In the genomic region with DNA sequence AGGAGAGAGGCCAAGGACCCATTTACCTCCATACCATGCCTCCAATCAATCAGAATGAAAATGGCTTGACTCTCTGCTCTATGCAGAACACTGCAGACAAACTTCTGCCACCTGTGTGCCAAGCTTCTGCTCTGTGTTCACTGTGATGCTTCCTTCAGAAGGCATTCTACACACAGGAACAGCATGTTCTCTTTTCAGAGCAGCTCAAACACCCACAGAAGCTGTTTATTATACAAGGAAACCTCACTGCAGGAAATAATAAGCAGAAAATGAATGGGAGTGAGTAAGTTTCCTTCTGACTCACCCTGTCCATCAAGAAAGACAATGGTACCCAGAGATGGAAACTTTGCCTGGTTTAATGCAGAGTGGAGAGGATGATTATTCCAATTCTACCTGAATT, we compare ENCODE assay signal across 13 cellular contexts. TPM values are rescaled to one million over a fixed set of nuclear protein-coding genes. Genes with fewer than 3 reads are reported as not detected.
A peak's percentile ranks its signal among the peaks of the same experiment; 100 is the strongest.
DNase-seq lines count a peak whose midpoint lies in the region; TF ChIP-seq lines count a peak whose summit lies in the region.
"Had no signal": no experiment of that assay in that cellular context is flagged by ENCODE, and none has a peak within 500 bp of the region (broad histone marks: within the 10 kb centered on the region; RNA-seq: fewer than 3 reads in every experiment).

No MANE protein-coding gene starts in this region.

- peaks cover 0 to 35% of the 10 kb centered on the region in 2 donors for H3K27me3 ChIP-seq in tibial artery

- in situ Hi-C loops in astrocyte of the spinal cord (cut with HindIII; ENCODE audit: low sequenced_read_pairs): no loop called here

- POLR2A ChIA-PET in OCI-LY7 (lab: Charles Lee): interaction anchor here (0.6 kb wide), 1 partner anchor 9 kb away, joined by 3 read pairs; no protein-coding TSS in a partner anchor

- no peaks in the 10 kb centered on the region for H4K20me1 ChIP-seq in OCI-LY7 (ENCODE audit: insufficient read depth, low read length)
- H4K20me1 ChIP-seq: BLaER1 had no signal

- H3K4me1 ChIP-seq in tibial artery: peaks cover 0 to 15% (median 14%) of the 10 kb centered on the region in 4 donors
- peaks cover 28% of the 10 kb centered on the region for H3K4me1 ChIP-seq in OCI-LY7 (ENCODE audit: insufficient read depth, low read length, poor library complexity, severe bottlenecking)

- H3K9me2 ChIP-seq in OCI-LY7 (ENCODE audit: insufficient read depth, low read length): no peaks in the 10 kb centered on the region

- no TSS peak for BruUV-seq in OCI-LY7 (replicated peaks; lab: Mats Ljungman, UMichigan)

- no peak overlapping the region for H2AFZ ChIP-seq in OCI-LY7 (ENCODE audit: low read length)
- H2AFZ ChIP-seq: parathyroid adenoma had no signal

- H3K9me3 ChIP-seq in tibial artery (no peaks in the 10 kb centered on the region), OCI-LY7 (ENCODE audit: low read length) (no peaks in the 10 kb centered on the region)
- H3K9me3 ChIP-seq: BLaER1 had no signal

- intact Hi-C loops in tibial artery (cut with DNase I; ENCODE audit: low total_unique reads) (loop anchor here (10.0 kb wide), 1 partner anchor 502 kb away; no protein-coding TSS in a partner anchor), OCI-LY7 (cut with micrococcal nuclease; ENCODE audit: unreplicated experiment) (no loop called here)

- no peak overlapping the region for H3K4me3 ChIP-seq in astrocyte of the spinal cord (ENCODE audit: low read depth, low read length)
- no peak overlapping the region for H3K4me3 ChIP-seq in tibial artery
- no peak overlapping the region for H3K4me3 ChIP-seq in OCI-LY7 (ENCODE audit: low read depth, low read length, poor library complexity, severe bottlenecking)
- H3K4me3 ChIP-seq: BLaER1 had no signal

- no peak overlapping the region for H3K27ac ChIP-seq in tibial artery
- H3K27ac ChIP-seq in OCI-LY7 (ENCODE audit: low read depth, low read length, poor library complexity, severe bottlenecking): no peak overlapping the region
- H3K27ac ChIP-seq: BLaER1, parathyroid adenoma had no signal

- no peak overlapping the region for H3K4me2 ChIP-seq in OCI-LY7 (ENCODE audit: low read length)
- H3K4me2 ChIP-seq: BLaER1 had no signal

- H3K36me3 ChIP-seq in tibial artery: no peaks in the 10 kb centered on the region
- H3K36me3 ChIP-seq in OCI-LY7 (ENCODE audit: insufficient read depth, low read length): no peaks in the 10 kb centered on the region
- H3K36me3 ChIP-seq: BLaER1 had no signal

- CTCF ChIA-PET in OCI-LY7 (lab: Charles Lee; ENCODE audit: unreplicated experiment): no interaction called here

- peak; percentile 4 for DNase-seq in A172 (ENCODE audit: low spot score)
- DNase-seq in HCEC 1CT: peak; percentile 47
- DNase-seq in astrocyte of the spinal cord (ENCODE audit: low read depth, low spot score): peak; percentile 38
- DNase-seq in inferior parietal cortex (ENCODE audit: extremely low spot score): peak; percentile 39
- no peak for DNase-seq in NCI-H526 (lab: John Stamatoyannopoulos, UW)
- no peak for DNase-seq in tibial artery
- no peak for DNase-seq in OCI-LY7 (ENCODE audit: low spot score)
- no peak for DNase-seq in SHP77 treated with DMSO at 0.1 percent for 48 hours (lab: John Stamatoyannopoulos, UW)
- DNase-seq: GDM1; NCI-H1436 treated with DMSO at 0.1 percent for 48 hours; stimulated activated CD4-positive, alpha-beta T cell treated with anti-CD3 and anti-CD28 coated beads, Interleukin-1b, Interleukin-23, amount 100 ng/mL, for 48 hours had no signal

- TF ChIP-seq CTCF in astrocyte of the spinal cord (IDR thresholded peaks at IDR 0.05; ENCODE audit: low read depth, low read length) (no peak), tibial artery (IDR thresholded peaks at IDR 0.05) (no peak), OCI-LY7 (conservative IDR thresholded peaks at IDR 0.05; ENCODE audit: low read length) (no peak)

- no peaks in the 10 kb centered on the region for H3K79me2 ChIP-seq in OCI-LY7 (ENCODE audit: insufficient read depth, low read depth, low read length)
- H3K79me2 ChIP-seq: parathyroid adenoma had no signal

RNA-seq across cellular contexts. Expression of gene ESR2, which starts 2.4 kb away (rescaled TPM):
- total RNA-seq in A172 (2014; rRNA removed; shearing (Covaris generic)): 0.17 TPM in 1 of 2 replicates, not detected in the other
- 13.4 and 15.9 TPM in 2 replicates for total RNA-seq in OCI-LY7 (2014; rRNA removed; shearing (Covaris generic))
- total RNA-seq in OCI-LY7 (2022): 30.4 and 37.7 TPM in 2 replicates

Comparison
In these comparisons a context has a peak if more than half of its experiments do, and no peak if none do; other contexts are left out.
1. DNase-seq: peak in A172 (single experiment), HCEC 1CT (single experiment), astrocyte of the spinal cord (single experiment) and inferior parietal cortex (single experiment); none in NCI-H526 (0 of 2), tibial artery (0 of 2), OCI-LY7 (single experiment) and SHP77 treated with DMSO at 0.1 percent for 48 hours (single experiment).
2. RNA of gene ESR2, which starts 2.4 kb away (total RNA-seq): 13.4 to 37.7 TPM in OCI-LY7; 0.17 TPM in A172; every median in the first group is over 10 times any median in the second.